ENCODE assay signal across 9 cellular contexts in the genomic region with DNA sequence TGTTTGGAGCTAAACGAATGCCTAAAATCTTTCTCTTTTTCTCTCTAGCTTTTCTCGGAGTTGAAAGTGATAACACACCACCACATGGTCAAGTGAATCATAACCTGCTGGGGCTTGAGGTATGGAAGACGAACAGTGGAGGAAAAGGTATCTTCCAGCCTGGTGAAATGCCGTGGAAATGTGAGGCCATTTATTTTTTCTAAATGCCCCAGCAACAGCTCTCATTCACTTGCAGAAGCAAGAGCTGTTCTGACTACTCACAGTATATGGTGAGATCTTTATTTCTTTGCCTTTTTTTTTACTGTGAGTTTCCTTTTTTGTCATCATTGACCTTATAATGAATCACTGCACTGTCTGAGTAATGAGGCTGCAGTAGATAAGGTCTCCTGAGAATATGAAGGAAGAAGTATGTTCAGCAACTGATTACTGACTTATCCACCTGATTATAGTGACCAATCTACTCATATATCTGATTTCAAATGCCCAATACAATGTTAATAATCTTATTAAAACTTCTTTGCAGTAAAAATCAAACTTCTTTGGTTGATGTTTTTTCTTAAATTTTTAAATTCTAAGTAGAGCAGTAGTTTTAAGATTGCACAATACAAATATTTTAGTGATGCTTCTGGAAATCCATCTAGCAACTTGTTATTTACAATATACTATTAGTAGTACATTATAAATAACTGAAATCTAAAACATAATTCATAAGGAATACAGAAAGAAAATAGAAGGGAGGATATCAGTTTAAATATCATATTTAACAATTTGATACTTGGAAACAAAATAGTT.
DNase-seq lines count a peak whose midpoint lies in the region; ATAC-seq, FAIRE-seq and TF ChIP-seq lines count a peak whose summit lies in the region.
"Had no signal": no experiment of that assay in that cellular context is flagged by ENCODE, and none has a peak within 500 bp of the region (broad histone marks: within the 10 kb centered on the region; RNA-seq: fewer than 3 reads in every experiment).

No MANE protein-coding gene starts in this region.

- in situ Hi-C loops in HepG2 (cut with HindIII; ENCODE audit: extremely low pct_ligation_motif_present, low pct_unique_long_range_greater_than_20kb): no loop called here

- no peak overlapping the region for H3K4me2 ChIP-seq in HepG2 (ENCODE audit: low read depth, low read length)

- CTCF ChIA-PET in Calu3 (lab: Charles Lee): no interaction called here
- CTCF ChIA-PET in HepG2 (lab: Yijun Ruan, JAX; ENCODE audit: low intra/inter-chr PET ratio, low total read pairs): no interaction called here

- no peaks in the 10 kb centered on the region for H3K36me3 Mint-ChIP-seq in Calu3 (ENCODE audit: insufficient read depth, unreplicated experiment)

- H3K27ac Mint-ChIP-seq in Calu3 (ENCODE audit: unreplicated experiment): peak overlapping the region; percentile 61
- H3K27ac Mint-ChIP-seq: progenitor cell of endocrine pancreas had no signal

- BruUV-seq in Calu3 (replicated peaks; lab: Mats Ljungman, UMichigan): no TSS peak
- BruUV-seq in HepG2 (replicated peaks; lab: Mats Ljungman, UMichigan): no TSS peak

- no peak for TF ChIP-seq POLR2A in GM12891 (IDR thresholded peaks at IDR 0.05; ENCODE audit: low read depth, low read length)
- TF ChIP-seq POLR2A in HepG2 (IDR thresholded peaks at IDR 0.05; ENCODE audit: insufficient read depth in 1 of 2, low read depth in 2 of 2, low read length in 2 of 2): no peak

- TF ChIP-seq EP300 in HepG2 (IDR thresholded peaks at IDR 0.05; ENCODE audit: low read depth in 2 of 2, low read length in 2 of 2) (no peak), HepG2 (CRISPR knock-in tag; IDR thresholded peaks at IDR 0.05; ENCODE audit: borderline replicate concordance) (no peak)

- TF ChIP-seq CTCF in Calu3 (IDR thresholded peaks at IDR 0.05; ENCODE audit: unreplicated experiment): no peak
- no peak for TF ChIP-seq CTCF in HepG2 (CRISPR knock-in tag; IDR thresholded peaks at IDR 0.05)

- H3K4me3 Mint-ChIP-seq in Calu3 (ENCODE audit: low read depth, unreplicated experiment): peak overlapping the region; percentile 32

- FAIRE-seq in GM12891 (lab: Jason Lieb, UNC) (no peak), HepG2 (lab: Jason Lieb, UNC) (no peak)

- H3K4me3 ChIP-seq in HepG2 (replicated peaks in 1 of 3; ENCODE audit: insufficient read depth in 1 of 3, low read depth in 2 of 3, low read length in 3 of 3): no peak overlapping the region

- POLR2A ChIA-PET in HepG2 (lab: Yijun Ruan, JAX): no interaction called here

- H3K36me3 ChIP-seq in HepG2 (replicated peaks in 1 of 2; ENCODE audit: control insufficient read depth in 1 of 2, insufficient read depth in 2 of 2, low read length in 2 of 2): no peaks in the 10 kb centered on the region

- peak; percentile 65 for ATAC-seq in GM21447 (IDR thresholded peaks at IDR 0.05; ENCODE audit: unreplicated experiment)
- peak; percentile 83 for ATAC-seq in HG03575 (IDR thresholded peaks at IDR 0.05; ENCODE audit: extremely low read depth, insufficient number of reproducible peaks, low FRiP score, unreplicated experiment)
- ATAC-seq in HepG2: no peak

- H4K20me1 ChIP-seq in HepG2 (ENCODE audit: insufficient read depth, low read length): no peaks in the 10 kb centered on the region

- no peaks in the 10 kb centered on the region for H3K27me3 ChIP-seq in HepG2 (ENCODE audit: control insufficient read depth in 1 of 2, insufficient read depth in 2 of 2, low read length in 2 of 2)

- no peak for TF ChIP-seq RAD21 in HepG2 (CRISPR knock-in tag; IDR thresholded peaks at IDR 0.05)

- peaks cover 6% of the 10 kb centered on the region for H3K4me1 Mint-ChIP-seq in Calu3 (ENCODE audit: low read depth, unreplicated experiment)

- DNase-seq in Calu3 (no peak), fibroblast of peridontal ligament (ENCODE audit: extremely low read depth) (peak; percentile 82), cerebellum (ENCODE audit: low spot score) (no peak), GM12891 (ENCODE audit: insufficient read length, low spot score) (no peak), HepG2 (ENCODE audit: low spot score) (no peak), NCI-H2081 treated with DMSO at 0.1 percent for 48 hours (lab: John Stamatoyannopoulos, UW) (no peak)

- H3K27me3 Mint-ChIP-seq in Calu3 (ENCODE audit: unreplicated experiment): no peaks in the 10 kb centered on the region
- H3K27me3 Mint-ChIP-seq: progenitor cell of endocrine pancreas had no signal

- no peaks in the 10 kb centered on the region for H3K9me3 ChIP-seq in HepG2 (ENCODE audit: low read length)

- H3K79me2 ChIP-seq in HepG2 (ENCODE audit: insufficient read depth, low read length): no peaks in the 10 kb centered on the region

- H2AFZ ChIP-seq in HepG2 (ENCODE audit: low read length): no peak overlapping the region

- H3K9ac ChIP-seq in HepG2 (ENCODE audit: insufficient read depth, low read depth, low read length): no peak overlapping the region

- no peaks in the 10 kb centered on the region for H3K4me1 ChIP-seq in HepG2 (ENCODE audit: insufficient read depth, low read length)

- no peaks in the 10 kb centered on the region for H3K9me3 Mint-ChIP-seq in Calu3 (ENCODE audit: low read depth, unreplicated experiment)

- intact Hi-C loops in Calu3 (cut with micrococcal nuclease; ENCODE audit: unreplicated experiment) (no loop called here), HepG2 (cut with micrococcal nuclease; ENCODE audit: unreplicated experiment) (no loop called here)

- 0% methylated on average over 4 of the region's 4 CpGs for WGBS in HepG2 (ENCODE audit: low lambda C conversion rate)

- no peak overlapping the region for H3K27ac ChIP-seq in HepG2 (ENCODE audit: extremely low read length, insufficient read depth, low read length)

TF ChIP-seq in GM12891, 5 proteins besides CTCF, POLR2A, EP300 and RAD21:
- no peak for TF ChIP-seq POLR2AphosphoS5 (IDR thresholded peaks at IDR 0.05; ENCODE audit: low read depth, low read length)
- TF ChIP-seq TAF1 (IDR thresholded peaks at IDR 0.05; ENCODE audit: low read depth, low read length): no peak
- TF ChIP-seq POU2F2 (IDR thresholded peaks at IDR 0.05; ENCODE audit: low read depth, low read length): no peak
- TF ChIP-seq SPI1 (IDR thresholded peaks at IDR 0.05; ENCODE audit: low read depth, low read length): no peak
- TF ChIP-seq PAX5 (IDR thresholded peaks at IDR 0.05; ENCODE audit: insufficient read depth, low read length, severe bottlenecking): no peak

TF ChIP-seq in HepG2, 621 proteins besides CTCF, POLR2A, EP300 and RAD21:
- TF ChIP-seq MYC (CRISPR knock-in tag; IDR thresholded peaks at IDR 0.05; ENCODE audit: borderline replicate concordance) (no peak), ZNF383 (CRISPR knock-in tag; IDR thresholded peaks at IDR 0.05; ENCODE audit: borderline replicate concordance) (no peak), KDM4B (CRISPR knock-in tag; IDR thresholded peaks at IDR 0.05) (no peak)
- TF ChIP-seq, protein P1, sequence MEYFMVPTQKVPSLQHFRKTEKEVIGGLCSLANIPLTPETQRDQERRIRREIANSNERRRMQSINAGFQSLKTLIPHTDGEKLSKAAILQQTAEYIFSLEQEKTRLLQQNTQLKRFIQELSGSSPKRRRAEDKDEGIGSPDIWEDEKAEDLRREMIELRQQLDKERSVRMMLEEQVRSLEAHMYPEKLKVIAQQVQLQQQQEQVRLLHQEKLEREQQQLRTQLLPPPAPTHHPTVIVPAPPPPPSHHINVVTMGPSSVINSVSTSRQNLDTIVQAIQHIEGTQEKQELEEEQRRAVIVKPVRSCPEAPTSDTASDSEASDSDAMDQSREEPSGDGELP (IDR thresholded peaks at IDR 0.05; ENCODE audit: borderline replicate concordance, low read depth): no peak
TF ChIP-seq in HepG2: peak in this region for 0.
